Comparison of ENCODE assay signal across 12 cellular contexts in the genomic region with DNA sequence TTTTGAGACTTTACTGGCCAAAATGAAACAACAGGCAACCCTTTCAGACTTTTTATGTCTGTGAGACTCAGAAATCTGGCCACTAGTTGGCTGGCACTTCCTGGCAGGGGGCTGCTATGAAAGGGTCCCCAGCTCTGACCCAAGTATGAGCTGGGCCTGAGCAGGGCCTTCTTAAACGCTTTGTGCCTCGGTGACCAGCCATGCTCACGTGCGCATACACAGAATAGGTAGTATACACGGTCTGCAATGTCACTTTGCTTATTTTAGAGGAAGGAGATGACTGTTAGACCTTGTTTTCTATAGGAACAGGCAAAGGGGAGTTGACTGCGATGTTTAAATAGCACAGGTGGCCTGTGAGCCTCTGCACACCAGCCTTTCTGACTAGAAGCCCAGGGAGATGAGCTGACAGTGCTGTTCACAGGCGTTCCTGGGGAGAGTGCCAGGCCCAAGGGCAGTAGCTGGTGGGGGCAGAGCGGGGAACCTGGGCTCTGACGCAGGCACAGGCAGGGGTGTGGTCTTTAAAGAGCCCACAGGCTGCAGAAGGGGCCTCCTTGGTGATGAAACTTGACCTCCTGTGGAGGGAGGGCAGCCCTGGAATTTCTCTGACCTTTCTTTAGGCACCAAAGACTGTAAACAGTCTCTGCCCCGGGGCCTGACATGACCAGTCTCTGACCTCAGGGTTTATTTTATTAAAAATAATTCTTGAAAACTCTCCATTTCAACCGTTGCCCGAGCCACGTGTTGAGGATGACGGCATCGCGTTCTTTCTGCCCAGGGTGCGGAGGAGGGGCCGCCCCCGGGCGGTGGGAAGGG.
DNase-seq lines count a peak whose midpoint lies in the region; ATAC-seq, FAIRE-seq and TF ChIP-seq lines count a peak whose summit lies in the region.
"Had no signal": no experiment of that assay in that cellular context is flagged by ENCODE, and none has a peak within 500 bp of the region (broad histone marks: within the 10 kb centered on the region; RNA-seq: fewer than 3 reads in every experiment).

No MANE protein-coding gene starts in this region.

- no peak overlapping the region for H2AK5ac ChIP-seq in H1 (ENCODE audit: low read depth, low read length)
- H2AK5ac ChIP-seq in mesenchymal stem cell (ENCODE audit: low read length, severe bottlenecking) = no peak overlapping the region

- H4K8ac ChIP-seq in H1 (ENCODE audit: extremely low read depth, insufficient read depth, low read length) (no peak overlapping the region), mesenchymal stem cell (ENCODE audit: low read length) (no peak overlapping the region)

- H3K9ac ChIP-seq in H1 (replicated peaks in 1 of 4; ENCODE audit: extremely low read depth in 1 of 4, low read depth in 3 of 4, low read length in 3 of 4) (no peak overlapping the region), mesenchymal stem cell (ENCODE audit: low read length) (no peak overlapping the region)

- H3K4me1 Mint-ChIP-seq in HFFc6 (ENCODE audit: low read depth) = peaks cover 26% of the 10 kb centered on the region; the same call in 1 of the 2 replicates

- H3K27me3 Mint-ChIP-seq in HFFc6 (ENCODE audit: insufficient read depth) = peaks cover 12% of the 10 kb centered on the region

- H2BK15ac ChIP-seq in H1 (ENCODE audit: low read length) = no peak overlapping the region
- no peak overlapping the region for H2BK15ac ChIP-seq in mesenchymal stem cell (ENCODE audit: low read depth, poor library complexity, severe bottlenecking)

- no peak overlapping the region; the same call in 1 of the 2 replicates for H3K27ac Mint-ChIP-seq in HFFc6
- H3K27ac Mint-ChIP-seq: activated T-cell treated with anti-CD3 and anti-CD28 coated beads, Interleukin-2, amount 50 U/mL, for 72 hours; memory B cell had no signal

- H2BK12ac ChIP-seq in H1 (ENCODE audit: low read depth, low read length) (0 out of 2 replicates have a peak overlapping the region, but pooled peaks have one; percentile 50), mesenchymal stem cell (ENCODE audit: low read length in 2 of 2) (no peak overlapping the region)

- TF ChIP-seq EP300 in H1 (IDR thresholded peaks at IDR 0.05; ENCODE audit: borderline replicate concordance in 1 of 2, low read depth in 2 of 2, low read length in 2 of 2) (no peak), tibial nerve (IDR thresholded peaks at IDR 0.05) (peak; percentile 59 to 70)

- 57% methylated on average over 20 of the region's 20 CpGs; no CpG with 5 or more reads in 1 of the 2 experiments for WGBS in H1 (ENCODE audit: extremely low coverage in 1 of 2, insufficient coverage in 1 of 2, insufficient read length in 1 of 2, insufficient replicate concordance in 2 of 2, low coverage in 1 of 2, low lambda C conversion rate in 2 of 2, missing lambda C conversion rate in 1 of 2), 2 experiments
- WGBS in mesenchymal stem cell = 53% methylated on average over 20 of the region's 20 CpGs
- 28 to 47% methylated on average over 14 to 20 of the region's 20 CpGs for WGBS in tibial nerve, 2 donors

- H3K4me3 Mint-ChIP-seq in HFFc6 = no peak overlapping the region; the same call in 1 of the 2 replicates
- H3K4me3 Mint-ChIP-seq: activated T-cell treated with anti-CD3 and anti-CD28 coated beads, Interleukin-2, amount 50 U/mL, for 72 hours; memory B cell had no signal

- no peaks in the 10 kb centered on the region; the same call in 1 of the 2 replicates for H3K9me3 Mint-ChIP-seq in HFFc6

- H3K36me3 ChIP-seq in H1 (ENCODE audit: control insufficient read depth in 2 of 4, insufficient read depth in 4 of 4, low read length in 3 of 4) (no peaks in the 10 kb centered on the region), mesenchymal stem cell (ENCODE audit: control insufficient read depth in 1 of 2, insufficient read depth in 2 of 2, low read depth in 1 of 2, low read length in 2 of 2) (peaks cover 0 to 2% of the 10 kb centered on the region in 2 experiments), tibial nerve (no peaks in the 10 kb centered on the region)

- no peak overlapping the region for H3K4me3 ChIP-seq in H1 (ENCODE audit: extremely low read depth in 1 of 4, insufficient read depth in 2 of 4, low read depth in 3 of 4, low read length in 4 of 4)
- no peak overlapping the region for H3K4me3 ChIP-seq in mesenchymal stem cell (ENCODE audit: insufficient read depth in 1 of 2, low read depth in 1 of 2, low read length in 2 of 2)
- H3K4me3 ChIP-seq in tibial nerve = no peak overlapping the region

- H3K4me1 ChIP-seq in H1 (replicated peaks in 1 of 4; ENCODE audit: control insufficient read depth in 3 of 4, insufficient read depth in 4 of 4, low read length in 3 of 4) (peaks cover 1 to 5% (median 3%) of the 10 kb centered on the region in 4 experiments; a peak in 3 of 7 replicates), mesenchymal stem cell (ENCODE audit: control insufficient read depth, insufficient read depth, low read depth, low read length) (peaks cover 46% of the 10 kb centered on the region), tibial nerve (peaks cover 0 to 24% (median 8%) of the 10 kb centered on the region in 4 donors)

- no peak overlapping the region for H3K4me2 ChIP-seq in H1 (ENCODE audit: insufficient read depth in 1 of 2, low read depth in 2 of 2, low read length in 2 of 2)
- H3K4me2 ChIP-seq in mesenchymal stem cell (ENCODE audit: low read length, poor library complexity, severe bottlenecking) = no peak overlapping the region

- peak overlapping the region; percentile 55; the same call in 1 of the 2 replicates for H2BK20ac ChIP-seq in H1 (ENCODE audit: low read length)

- H3K4ac ChIP-seq in H1 (replicated peaks; ENCODE audit: insufficient read length, low read depth, low read length) = no peak overlapping the region
- no peak overlapping the region for H3K4ac ChIP-seq in mesenchymal stem cell (ENCODE audit: low read depth in 1 of 2, low read length in 2 of 2)

- H2AFZ ChIP-seq in H1 (ENCODE audit: low read length) (no peak overlapping the region), mesenchymal stem cell (ENCODE audit: low read depth, low read length) (no peak overlapping the region)

- no peaks in the 10 kb centered on the region for H3K36me3 Mint-ChIP-seq in HFFc6 (ENCODE audit: low read depth)
- H3K36me3 Mint-ChIP-seq: memory B cell had no signal

- H3K14ac ChIP-seq in H1 (ENCODE audit: insufficient read length) = no peak overlapping the region
- H3K14ac ChIP-seq in mesenchymal stem cell (ENCODE audit: low read length in 2 of 2) = no peak overlapping the region

- TF ChIP-seq POLR2A in H1 (IDR thresholded peaks at IDR 0.05; ENCODE audit: control extremely low read depth in 1 of 2, low read depth in 2 of 2, low read length in 2 of 2) (no peak), tibial nerve (IDR thresholded peaks at IDR 0.05) (no peak)

- H4K5ac ChIP-seq in H1 (ENCODE audit: insufficient read length, low read depth, low read length) = no peak overlapping the region

- H3K23ac ChIP-seq in H1 (ENCODE audit: insufficient read length) (no peak overlapping the region), mesenchymal stem cell (ENCODE audit: low read length in 2 of 2) (no peak overlapping the region)

- no peak overlapping the region for H3K18ac ChIP-seq in H1 (ENCODE audit: extremely low read depth, low read length)
- no peak overlapping the region for H3K18ac ChIP-seq in mesenchymal stem cell (ENCODE audit: low read depth in 1 of 2, low read length in 2 of 2)

- no peak overlapping the region for H4K91ac ChIP-seq in H1 (replicated peaks; ENCODE audit: insufficient read length, low read length)
- no peak overlapping the region for H4K91ac ChIP-seq in mesenchymal stem cell (ENCODE audit: low read length)

- H3K56ac ChIP-seq in H1 (replicated peaks; ENCODE audit: insufficient read length, low read depth, low read length) = no peak overlapping the region

- H2BK5ac ChIP-seq in H1 (ENCODE audit: low read depth, low read length) (no peak overlapping the region), mesenchymal stem cell (ENCODE audit: low read depth, low read length, poor library complexity, severe bottlenecking) (no peak overlapping the region)

- TF ChIP-seq CTCF in H1 (IDR thresholded peaks at IDR 0.05; ENCODE audit: control extremely low read depth in 1 of 3, insufficient read depth in 1 of 3, low read depth in 1 of 3, low read length in 3 of 3) (no peak), tibial nerve (IDR thresholded peaks at IDR 0.05) (no peak), HFFc6 (IDR thresholded peaks at IDR 0.05) (no peak)

- POLR2A ChIA-PET in H1 (lab: Charles Lee; ENCODE audit: partially characterized antibody) = no interaction called here

- ATAC-seq in HG03469 (IDR thresholded peaks at IDR 0.05; ENCODE audit: unreplicated experiment) = no peak
- ATAC-seq: activated T-cell treated with anti-CD3 and anti-CD28 coated beads, Interleukin-2, amount 50 U/mL, for 72 hours had no signal

- CTCF ChIA-PET in H1 (lab: Charles Lee; ENCODE audit: partially characterized antibody) = interaction anchor here (0.6 to 2.0 kb wide), 6 partner anchors 9 to 73 kb away, joined by 3 to 10 read pairs (median 5); no protein-coding TSS in a partner anchor

- H3K9me3 ChIP-seq in H1 (ENCODE audit: insufficient read depth in 2 of 2, low read depth in 1 of 2, low read length in 1 of 2) (no peaks in the 10 kb centered on the region; a peak in 1 of 4 replicates), mesenchymal stem cell (ENCODE audit: control insufficient read depth, low read length) (no peaks in the 10 kb centered on the region), tibial nerve (no peaks in the 10 kb centered on the region)

- peak; percentile 16 for DNase-seq in LoVo (ENCODE audit: low spot score)
- no peak for DNase-seq in H1 (ENCODE audit: low read depth in 1 of 2, low spot score in 2 of 2)
- peak; percentile 52 for DNase-seq in mesenchymal stem cell
- peak; percentile 51 to 59 for DNase-seq in tibial nerve (ENCODE audit: low spot score in 2 of 2)
- no peak for DNase-seq in NCI-H187 treated with DMSO at 0.1 percent for 48 hours (lab: John Stamatoyannopoulos, UW)
- DNase-seq in HFFc6 = no peak
- no peak for DNase-seq in amniotic stem cell (lab: John Stamatoyannopoulos, UW)
- DNase-seq: activated T-cell treated with anti-CD3 and anti-CD28 coated beads, Interleukin-2, amount 50 U/mL, for 72 hours; effector CD4-positive, alpha-beta T cell; NCI-H2081 had no signal

- no peak for TF ChIP-seq RAD21 in H1 (IDR thresholded peaks at IDR 0.05 in 1 of 2, conservative IDR thresholded peaks at IDR 0.05 in 1 of 2; ENCODE audit: low read depth in 2 of 2, low read length in 2 of 2)

- no peak for FAIRE-seq in H1 (lab: Jason Lieb, UNC)

- no peaks in the 10 kb centered on the region for H3K79me2 ChIP-seq in H1 (ENCODE audit: control insufficient read depth in 1 of 2, insufficient read depth in 2 of 2, low read length in 2 of 2)

- H3K27ac ChIP-seq in H1 (ENCODE audit: low read depth, low read length) = no peak overlapping the region
- H3K27ac ChIP-seq in mesenchymal stem cell (ENCODE audit: low read length, poor library complexity, severe bottlenecking) = peak overlapping the region; percentile 58
- peak overlapping the region in 3 of 4 donors; percentile 2 to 69 (median 66) for H3K27ac ChIP-seq in tibial nerve

- no peaks in the 10 kb centered on the region for H4K20me1 ChIP-seq in H1 (replicated peaks in 1 of 2; ENCODE audit: control insufficient read depth in 1 of 2, insufficient read depth in 2 of 2, low read length in 2 of 2)

- H3K27me3 ChIP-seq in H1 (replicated peaks in 1 of 4; ENCODE audit: control insufficient read depth in 3 of 4, extremely low read depth in 1 of 4, insufficient read depth in 3 of 4, low read length in 3 of 4) (no peaks in the 10 kb centered on the region), mesenchymal stem cell (ENCODE audit: control insufficient read depth in 1 of 2, insufficient read depth in 1 of 2, low read length in 2 of 2) (peaks cover 0 to 3% of the 10 kb centered on the region in 2 experiments), tibial nerve (no peaks in the 10 kb centered on the region)

- H3K79me1 ChIP-seq in H1 (ENCODE audit: low read depth, low read length) (no peaks in the 10 kb centered on the region), mesenchymal stem cell (replicated peaks; ENCODE audit: low read length, poor library complexity, severe bottlenecking) (no peaks in the 10 kb centered on the region)

- H2BK120ac ChIP-seq in H1 (replicated peaks; ENCODE audit: low read depth, low read length) = no peak overlapping the region
- H2BK120ac ChIP-seq in mesenchymal stem cell (ENCODE audit: low read depth, low read length) = no peak overlapping the region

- H3K23me2 ChIP-seq in H1 (ENCODE audit: low read depth, low read length) = peaks cover 5% of the 10 kb centered on the region; the same call in 1 of the 2 replicates

Comparison
In these comparisons a context has a peak if more than half of its experiments do, and no peak if none do; other contexts are left out.
1. DNase-seq: peak in LoVo (single experiment), mesenchymal stem cell (single experiment) and tibial nerve (2 of 2); none in H1 (0 of 2), NCI-H187 treated with DMSO at 0.1 percent for 48 hours (single experiment), HFFc6 (single experiment) and amniotic stem cell (single experiment).